ENCODE assay signal across 19 cellular contexts in the genomic region with DNA sequence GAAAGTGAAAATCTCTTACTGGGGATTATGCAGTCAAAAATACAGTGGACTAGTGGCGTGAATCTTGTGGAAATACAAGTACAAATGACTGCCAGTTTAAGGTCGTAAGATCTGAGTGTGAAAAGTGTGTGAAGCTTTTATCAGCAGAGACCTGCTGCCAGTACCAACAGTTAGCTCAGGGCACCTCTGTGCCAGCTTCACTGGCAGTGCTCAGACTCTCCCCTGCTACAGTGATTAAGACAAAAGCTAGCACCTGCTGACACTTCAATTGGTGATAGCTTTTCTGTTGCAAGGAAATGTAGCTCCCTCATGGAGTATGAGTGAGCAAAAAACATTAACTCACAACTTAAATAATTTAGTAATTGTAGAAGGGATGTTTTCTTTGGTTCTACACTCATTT.
DNase-seq lines count a peak whose midpoint lies in the region; ATAC-seq and TF ChIP-seq lines count a peak whose summit lies in the region.
"Had no signal": no experiment of that assay in that cellular context is flagged by ENCODE, and none has a peak within 500 bp of the region (broad histone marks: within the 10 kb centered on the region; RNA-seq: fewer than 3 reads in every experiment).

No MANE protein-coding gene starts in this region.

- peak overlapping the region; percentile 33 for H3K27ac ChIP-seq in left ventricle myocardium inferior (replicated peaks)
- peak overlapping the region in 1 of 2 donors; percentile 23 for H3K27ac ChIP-seq in tibial artery

- DNase-seq in Right ventricle myocardium superior (peak; percentile 44), cardiac septum (ENCODE audit: low spot score) (no peak), NCI-H2107 treated with DMSO at 0.1 percent for 48 hours (lab: John Stamatoyannopoulos, UW; ENCODE audit: unreplicated experiment) (peak; percentile 79), left ventricle myocardium inferior (peak; percentile 24), tibial artery (no peak), DMS79 (lab: John Stamatoyannopoulos, UW) (no peak)
- DNase-seq in activated CD4-positive, alpha-beta T cell treated with anti-CD3 and anti-CD28 coated beads, Interleukin-2, amount 50 U/mL, for 4 hours: no peak
- DNase-seq: ACHN, AML-193, IMR-90, Kasumi-1, NCI-H2171 treated with DMSO at 0.1 percent for 48 hours, NCI-H510A treated with DMSO at 0.1 percent for 48 hours, SHP77, SK-N-SH, T-cell had no signal

- ATAC-seq in Right ventricle myocardium superior (ENCODE audit: poor library complexity) (peak; percentile 96), HG03159 (IDR thresholded peaks at IDR 0.05; ENCODE audit: unreplicated experiment) (no peak)
- ATAC-seq: Panc1, T-cell had no signal

- TF ChIP-seq CTCF in left ventricle myocardium inferior (IDR thresholded peaks at IDR 0.05; ENCODE audit: borderline replicate concordance) (no peak), tibial artery (IDR thresholded peaks at IDR 0.05) (no peak)

- H3K4me3 ChIP-seq in left ventricle myocardium inferior (no peak overlapping the region), tibial artery (no peak overlapping the region)
- H3K4me3 ChIP-seq: HAP-1 had no signal

- intact Hi-C loops in Right ventricle myocardium superior (cut with DNase I) (no loop called here), cardiac septum (cut with DNase I) (loop anchor here (10.0 kb wide), 1 partner anchor 324 kb away; a partner anchor contains a TSS), left ventricle myocardium inferior (cut with micrococcal nuclease) (no loop called here), tibial artery (cut with DNase I; ENCODE audit: low total_unique reads) (no loop called here)

- H3K9me3 ChIP-seq in left ventricle myocardium inferior (replicated peaks) (peaks cover 15% of the 10 kb centered on the region), tibial artery (peaks cover 0 to 2% (median 0%) of the 10 kb centered on the region in 3 donors)
- H3K9me3 ChIP-seq: HAP-1, SK-N-SH had no signal

- H3K27me3 ChIP-seq in left ventricle myocardium inferior (ENCODE audit: low read depth): no peaks in the 10 kb centered on the region
- H3K27me3 ChIP-seq in tibial artery: no peaks in the 10 kb centered on the region

- peaks cover 44% of the 10 kb centered on the region for H3K36me3 ChIP-seq in left ventricle myocardium inferior
- peaks cover 13 to 33% (median 17%) of the 10 kb centered on the region in 3 donors for H3K36me3 ChIP-seq in tibial artery

- H3K4me1 ChIP-seq in left ventricle myocardium inferior (peaks cover 39% of the 10 kb centered on the region), tibial artery (peaks cover 0 to 16% (median 4%) of the 10 kb centered on the region in 4 donors)
- H3K4me1 ChIP-seq: HAP-1 had no signal

Comparison
In these comparisons a context has a peak if more than half of its experiments do, and no peak if none do; other contexts are left out.
1. DNase-seq: peak in Right ventricle myocardium superior (single experiment), NCI-H2107 treated with DMSO at 0.1 percent for 48 hours (single experiment) and left ventricle myocardium inferior (single experiment); none in cardiac septum (single experiment), activated CD4-positive, alpha-beta T cell treated with anti-CD3 and anti-CD28 coated beads, Interleukin-2, amount 50 U/mL, for 4 hours (0 of 2), tibial artery (0 of 2) and DMS79 (single experiment).